Comparison of ENCODE assay signal across 28 cellular contexts in genomic region chr20:25683050-25683449, GRCh38.
"Had no signal": no experiment of that assay in that cellular context is flagged by ENCODE, and none has a peak within 500 bp of the region (broad histone marks: within the 10 kb centered on the region; RNA-seq: fewer than 3 reads in every experiment).

No MANE protein-coding gene starts in this region.

- H3K4me3 ChIP-seq: adrenal gland, body of pancreas, colonic mucosa, gastroesophageal sphincter, ovary, psoas muscle, tibial nerve had no signal

- H3K27ac ChIP-seq: adrenal gland, body of pancreas, colonic mucosa, gastroesophageal sphincter, ovary, psoas muscle, tibial nerve, WERI-Rb-1 had no signal

- H3K4me3 Mint-ChIP-seq: activated CD4-positive, alpha-beta memory T cell treated with anti-CD3 and anti-CD28 coated beads, Interleukin-2, amount 10 ng/mL, durations not matched to agents 7 days and 5 days; activated CD4-positive, alpha-beta T cell treated with anti-CD3 and anti-CD28 coated beads, Interleukin-2, amount 10 ng/mL, durations not matched to agents 24 days and 14 days; naive thymus-derived CD4-positive, alpha-beta T cell; stimulated activated naive B cell treated with anti-CD40 and anti-IgM and Interleukin-4, amounts not matched to agents 10 μg/mL and 1 μg/mL and 100 μg/mL, for 72 hours; T-helper 1 cell treated with Interleukin-12 subunit alpha and Interleukin-12 subunit beta and Interleukin-4 antibody, amounts not matched to agents 30 μg/mL and 1 μg/mL, for 36 hours had no signal

- H3K9me3 Mint-ChIP-seq: activated CD4-positive, alpha-beta memory T cell treated with anti-CD3 and anti-CD28 coated beads, Interleukin-2, amount 10 ng/mL, durations not matched to agents 7 days and 5 days; activated naive CD4-positive, alpha-beta T cell treated with anti-CD3 and anti-CD28 coated beads, Interleukin-2, amount 50 U/mL, for 72 hours; T-helper 1 cell treated with Interleukin-12 subunit alpha and Interleukin-12 subunit beta and Interleukin-4 antibody, amounts not matched to agents 30 μg/mL and 1 μg/mL, for 36 hours had no signal

- H3K27ac Mint-ChIP-seq: activated CD4-positive, alpha-beta memory T cell treated with anti-CD3 and anti-CD28 coated beads, Interleukin-2, amount 10 ng/mL, durations not matched to agents 7 days and 5 days; activated CD4-positive, alpha-beta T cell treated with anti-CD3 and anti-CD28 coated beads, Interleukin-2, amount 10 ng/mL, durations not matched to agents 24 days and 14 days; activated naive CD4-positive, alpha-beta T cell treated with anti-CD3 and anti-CD28 coated beads, Interleukin-2, amount 50 U/mL, for 72 hours; naive thymus-derived CD4-positive, alpha-beta T cell; stimulated activated naive B cell treated with anti-CD40 and anti-IgM and Interleukin-4, amounts not matched to agents 10 μg/mL and 1 μg/mL and 100 μg/mL, for 72 hours; T-helper 1 cell treated with Interleukin-12 subunit alpha and Interleukin-12 subunit beta and Interleukin-4 antibody, amounts not matched to agents 30 μg/mL and 1 μg/mL, for 36 hours had no signal

- H3K4me1 ChIP-seq: adrenal gland, colonic mucosa, gastroesophageal sphincter, tibial nerve had no signal

- ATAC-seq: activated CD4-positive, CD25-positive, alpha-beta regulatory T cell treated with anti-CD3 and anti-CD28 coated beads, Interleukin-2, amount 50 U/mL, for 24 hours; activated naive CD4-positive, alpha-beta T cell treated with anti-CD3 and anti-CD28 coated beads, Interleukin-2, amount 50 U/mL, for 72 hours; body of pancreas; gastroesophageal sphincter; left cardiac atrium; left ventricle myocardium superior; naive thymus-derived CD4-positive, alpha-beta T cell; psoas muscle; stimulated activated naive B cell treated with anti-CD40 and anti-IgM and Interleukin-4, amounts not matched to agents 10 μg/mL and 1 μg/mL and 100 μg/mL, for 72 hours had no signal

- H3K27me3 Mint-ChIP-seq: activated CD4-positive, alpha-beta memory T cell treated with anti-CD3 and anti-CD28 coated beads, Interleukin-2, amount 10 ng/mL, durations not matched to agents 7 days and 5 days; activated CD4-positive, alpha-beta T cell treated with anti-CD3 and anti-CD28 coated beads, Interleukin-2, amount 10 ng/mL, durations not matched to agents 24 days and 14 days; naive thymus-derived CD4-positive, alpha-beta T cell; stimulated activated naive B cell treated with anti-CD40 and anti-IgM and Interleukin-4, amounts not matched to agents 10 μg/mL and 1 μg/mL and 100 μg/mL, for 72 hours had no signal

- H3K27me3 ChIP-seq: adrenal gland, body of pancreas, colonic mucosa, gastroesophageal sphincter, ovary, tibial nerve had no signal

- H3K36me3 ChIP-seq: colonic mucosa, ovary had no signal

- DNase-seq: activated CD4-positive, alpha-beta memory T cell treated with anti-CD3 and anti-CD28 coated beads, Interleukin-2, amount 10 ng/mL, durations not matched to agents 7 days and 5 days; activated CD4-positive, alpha-beta T cell treated with anti-CD3 and anti-CD28 coated beads, Interleukin-2, amount 10 ng/mL, durations not matched to agents 24 days and 14 days; activated CD8-positive, alpha-beta memory T cell treated with anti-CD3 and anti-CD28 coated beads, Interleukin-2, amount 50 U/mL, for 48 hours; activated naive CD4-positive, alpha-beta T cell; activated T-cell treated with anti-CD3 and anti-CD28 coated beads, Interleukin-2, amount 50 U/mL, for 48 hours; adrenal gland; aorta; body of pancreas; cerebellar nuclear complex; colonic mucosa; effector CD8-positive, alpha-beta T cell; erythroblast; hippocampal formation; left cardiac atrium; left ventricle myocardium superior; naive thymus-derived CD4-positive, alpha-beta T cell; ovary; psoas muscle; stimulated activated CD4-positive, alpha-beta T cell treated with anti-CD3 and anti-CD28 coated beads, Interleukin-15, amount 100 ng/mL, for 24 hours; stimulated activated CD4-positive, alpha-beta T cell treated with anti-CD3 and anti-CD28 coated beads, Interleukin-2, amount 100 ng/mL, for 24 hours; stimulated activated naive B cell treated with anti-CD40 and anti-IgM and Interleukin-4, amounts not matched to agents 10 μg/mL and 1 μg/mL and 100 μg/mL, for 72 hours; T-helper 9 cell; WERI-Rb-1 had no signal

- H3K9me3 ChIP-seq: adrenal gland, body of pancreas, colonic mucosa, gastroesophageal sphincter, ovary, psoas muscle, tibial nerve had no signal
